In genomic region chr3:10011644-10012043, GRCh38 we compare ENCODE assay signal across 10 cellular contexts. TPM values are rescaled to one million over a fixed set of nuclear protein-coding genes. Genes with fewer than 3 reads are reported as not detected.
DNase-seq lines count a peak whose midpoint lies in the region; ATAC-seq and TF ChIP-seq lines count a peak whose summit lies in the region.
"Had no signal": no experiment of that assay in that cellular context is flagged by ENCODE, and none has a peak within 500 bp of the region (broad histone marks: within the 10 kb centered on the region; RNA-seq: fewer than 3 reads in every experiment).

No MANE protein-coding gene starts in this region.

- H3K4me2 ChIP-seq in OCI-LY3 (ENCODE audit: low read length) (peak overlapping the region; percentile 97), osteoblast (ENCODE audit: insufficient read depth, low read length) (peak overlapping the region; percentile 97)

- H3K4me3 ChIP-seq in OCI-LY3 (ENCODE audit: low read length) (peak overlapping the region; percentile 94), osteoblast (ENCODE audit: insufficient read depth, low read length) (peak overlapping the region; percentile 85)

- H3K79me2 ChIP-seq in OCI-LY3 (ENCODE audit: low read length) (no peaks in the 10 kb centered on the region), osteoblast (ENCODE audit: insufficient read depth, low read length) (no peaks in the 10 kb centered on the region)

- peaks cover 20% of the 10 kb centered on the region for H3K27me3 Mint-ChIP-seq in CD4-positive, alpha-beta T cell
- peaks cover 8% of the 10 kb centered on the region for H3K27me3 Mint-ChIP-seq in endothelial cell (ENCODE audit: unreplicated experiment)

- intact Hi-C loops in CD4-positive, alpha-beta T cell (cut with DNase I, micrococcal nuclease), result no loop called here

- H3K4me1 Mint-ChIP-seq in CD4-positive, alpha-beta T cell (ENCODE audit: low read depth), result peaks cover 23% of the 10 kb centered on the region
- peaks cover 12% of the 10 kb centered on the region for H3K4me1 Mint-ChIP-seq in endothelial cell (ENCODE audit: unreplicated experiment)

- no peak overlapping the region for H3K27ac ChIP-seq in CD4-positive, alpha-beta T cell (ENCODE audit: low read depth, low read length)
- H3K27ac ChIP-seq in OCI-LY3 (ENCODE audit: low read length) (no peak overlapping the region), osteoblast (ENCODE audit: low read depth, low read length) (no peak overlapping the region)
- H3K27ac ChIP-seq: SK-N-MC had no signal

- TF ChIP-seq CTCF in CD4-positive, alpha-beta T cell (IDR thresholded peaks at IDR 0.05), result no peak
- TF ChIP-seq CTCF in OCI-LY3 (IDR thresholded peaks at IDR 0.05; ENCODE audit: low read depth, low read length) (no peak), endothelial cell (IDR thresholded peaks at IDR 0.05; ENCODE audit: unreplicated experiment) (no peak), osteoblast (IDR thresholded peaks at IDR 0.05; ENCODE audit: extremely low read depth, low read depth, low read length) (no peak)

- no peaks in the 10 kb centered on the region for H3K36me3 ChIP-seq in OCI-LY3 (replicated peaks; ENCODE audit: low read depth, low read length)
- H3K36me3 ChIP-seq in osteoblast (ENCODE audit: insufficient read depth, low read length), result no peaks in the 10 kb centered on the region

- ATAC-seq in CD4-positive, alpha-beta T cell (ENCODE audit: poor library complexity), result no peak
- ATAC-seq in HG03460 (IDR thresholded peaks at IDR 0.05; ENCODE audit: unreplicated experiment), result no peak

- H4K20me1 ChIP-seq in OCI-LY3 (ENCODE audit: insufficient read depth, low read length) (peaks cover 21% of the 10 kb centered on the region), osteoblast (ENCODE audit: insufficient read depth, low read length) (no peaks in the 10 kb centered on the region)

- POLR2A ChIA-PET in CD4-positive, alpha-beta T cell (lab: Charles Lee), result interaction anchor here (1.5 to 1.8 kb wide), 2 partner anchors 14 to 25 kb away, joined by 6 to 10 read pairs; partner anchors contain the start of genes EMC3 and FANCD2

- peak overlapping the region; percentile 65 for H3K4me3 Mint-ChIP-seq in CD4-positive, alpha-beta T cell
- peak overlapping the region; percentile 65 for H3K4me3 Mint-ChIP-seq in endothelial cell (ENCODE audit: unreplicated experiment)

- CTCF ChIA-PET in CD4-positive, alpha-beta T cell (lab: Charles Lee), result no interaction called here

- peaks cover 5% of the 10 kb centered on the region for H3K27me3 ChIP-seq in CD4-positive, alpha-beta T cell (ENCODE audit: control insufficient read depth, insufficient read depth, low read length)
- H3K27me3 ChIP-seq in OCI-LY3 (ENCODE audit: low read depth, low read length) (no peaks in the 10 kb centered on the region), osteoblast (ENCODE audit: insufficient read depth, low read length) (no peaks in the 10 kb centered on the region)

- H3K9ac ChIP-seq in OCI-LY3 (ENCODE audit: low read length), result no peak overlapping the region

- H3K27ac Mint-ChIP-seq in CD4-positive, alpha-beta T cell, result no peak overlapping the region
- no peak overlapping the region for H3K27ac Mint-ChIP-seq in endothelial cell (ENCODE audit: unreplicated experiment)
- H3K27ac Mint-ChIP-seq: H9 had no signal

- H3K9me3 Mint-ChIP-seq in CD4-positive, alpha-beta T cell, result no peaks in the 10 kb centered on the region
- H3K9me3 Mint-ChIP-seq in endothelial cell (ENCODE audit: unreplicated experiment), result no peaks in the 10 kb centered on the region
- H3K9me3 Mint-ChIP-seq: H9 had no signal

- no peak for DNase-seq in CD4-positive, alpha-beta T cell
- no peak for DNase-seq in endothelial cell (ENCODE audit: low spot score)
- peak; percentile 62 for DNase-seq in osteoblast (ENCODE audit: insufficient read length, low spot score, missing footprints)
- no peak for DNase-seq in HK-2 (ENCODE audit: unreplicated experiment)
- no peak for DNase-seq in CD1c-positive myeloid dendritic cell (ENCODE audit: extremely low spot score)
- no peak for DNase-seq in NCI-H187 treated with DMSO at 0.1 percent for 48 hours (lab: John Stamatoyannopoulos, UW)

- H2AFZ ChIP-seq in OCI-LY3 (ENCODE audit: low read depth, low read length) (no peak overlapping the region), osteoblast (ENCODE audit: low read length) (peak overlapping the region; percentile 51)

- no peaks in the 10 kb centered on the region for H3K9me3 ChIP-seq in CD4-positive, alpha-beta T cell (ENCODE audit: control insufficient read depth, low read length)
- H3K9me3 ChIP-seq in OCI-LY3 (ENCODE audit: insufficient read depth, low read length), result no peaks in the 10 kb centered on the region
- H3K9me3 ChIP-seq in osteoblast (ENCODE audit: low read depth, low read length), result no peaks in the 10 kb centered on the region

- H3K4me1 ChIP-seq in OCI-LY3 (ENCODE audit: low read length), result peaks cover 17% of the 10 kb centered on the region
- H3K4me1 ChIP-seq in osteoblast (ENCODE audit: insufficient read depth, low read length), result peaks cover 43% of the 10 kb centered on the region

- no peaks in the 10 kb centered on the region for H3K36me3 Mint-ChIP-seq in CD4-positive, alpha-beta T cell (ENCODE audit: low read depth)
- no peaks in the 10 kb centered on the region for H3K36me3 Mint-ChIP-seq in endothelial cell (ENCODE audit: low read depth, unreplicated experiment)

RNA-seq across cellular contexts. Expression of gene FANCD2, which starts 14.6 kb away (rescaled TPM):
- 10 to 100 TPM; 13.8 to 16.8 TPM for total RNA-seq in CD4-positive, alpha-beta T cell
- total RNA-seq in endothelial cell (ENCODE audit: unreplicated experiment) (14.5 TPM), osteoblast (3.2 and 6.2 TPM in 2 replicates)

RNA-seq across cellular contexts. Expression of gene EMC3, which starts 25.0 kb away (rescaled TPM):
- 10 to 100 TPM; 41.0 to 42.3 TPM for total RNA-seq in CD4-positive, alpha-beta T cell
- total RNA-seq in endothelial cell (ENCODE audit: unreplicated experiment) (45.4 TPM), osteoblast (55.7 and 58.3 TPM in 2 replicates)

RNA-seq across cellular contexts. Expression of gene PRRT3, which starts 59.4 kb away (rescaled TPM):
- total RNA-seq in CD4-positive, alpha-beta T cell, result 1 to 10 TPM; 6.3 to 8.3 TPM
- total RNA-seq in endothelial cell (ENCODE audit: unreplicated experiment), result 1.9 TPM
- 3.5 and 4.3 TPM in 2 replicates for total RNA-seq in osteoblast
